ENCODE assay signal across 16 cellular contexts in genomic region chr20:51427625-51428291, GRCh38.
DNase-seq lines count a peak whose midpoint lies in the region; ATAC-seq, FAIRE-seq and TF ChIP-seq lines count a peak whose summit lies in the region.
"Had no signal": no experiment of that assay in that cellular context is flagged by ENCODE, and none has a peak within 500 bp of the region (broad histone marks: within the 10 kb centered on the region; RNA-seq: fewer than 3 reads in every experiment).

No MANE protein-coding gene starts in this region.

- no peak overlapping the region for H2BK15ac ChIP-seq in H1 (ENCODE audit: low read length)

- peaks cover 30 to 75% of the 10 kb centered on the region in 2 donors for H3K36me3 Mint-ChIP-seq in CD4-positive, alpha-beta memory T cell
- no peaks in the 10 kb centered on the region for H3K36me3 Mint-ChIP-seq in neural crest cell (ENCODE audit: low read depth)

- H4K5ac ChIP-seq in H1 (ENCODE audit: insufficient read length, low read depth, low read length): no peak overlapping the region

- H3K79me2 ChIP-seq in H1 (ENCODE audit: control insufficient read depth in 1 of 2, insufficient read depth in 2 of 2, low read length in 2 of 2): no peaks in the 10 kb centered on the region

- ATAC-seq in HG02973 (IDR thresholded peaks at IDR 0.05; ENCODE audit: unreplicated experiment): no peak
- ATAC-seq: foreskin keratinocyte had no signal

- no peak overlapping the region for H3K27ac ChIP-seq in CD4-positive, alpha-beta memory T cell (ENCODE audit: low read depth, low read length)
- no peak overlapping the region for H3K27ac ChIP-seq in H1 (ENCODE audit: low read depth, low read length)
- H3K27ac ChIP-seq in ovary: no peak overlapping the region
- H3K27ac ChIP-seq: foreskin keratinocyte had no signal

- no peak overlapping the region for H3K4ac ChIP-seq in H1 (replicated peaks; ENCODE audit: insufficient read length, low read depth, low read length)

- peaks cover 0 to 3% (median 0%) of the 10 kb centered on the region in 8 donors for H3K9me3 Mint-ChIP-seq in CD4-positive, alpha-beta memory T cell
- no peaks in the 10 kb centered on the region for H3K9me3 Mint-ChIP-seq in neural crest cell

- peaks cover 45% of the 10 kb centered on the region for H3K36me3 ChIP-seq in CD4-positive, alpha-beta memory T cell (ENCODE audit: insufficient read depth, low read length)
- no peaks in the 10 kb centered on the region for H3K36me3 ChIP-seq in H1 (ENCODE audit: control insufficient read depth in 2 of 4, insufficient read depth in 4 of 4, low read length in 3 of 4)
- no peaks in the 10 kb centered on the region for H3K36me3 ChIP-seq in ovary

- no peak for DNase-seq in CD4-positive, alpha-beta memory T cell
- DNase-seq in HTR-8/SVneo (ENCODE audit: insufficient read length, low spot score) (no peak), H1 (ENCODE audit: low read depth in 1 of 2, low spot score in 2 of 2) (no peak), neural crest cell (ENCODE audit: low read depth, low spot score) (no peak), T1000 (lab: John Stamatoyannopoulos, UW) (no peak), ovary (no peak), SW480 (ENCODE audit: low spot score) (no peak)
- DNase-seq: foreskin keratinocyte; MV-4-11; NK-92 treated with Interleukin-12 subunit alpha and Interleukin-12 subunit beta, amount 100 ng/mL, for 24 hours; SHP77; stimulated activated CD4-positive, alpha-beta T cell treated with anti-CD3 and anti-CD28 coated beads, Interleukin-4, amount 100 ng/mL, for 4 hours; stimulated activated naive CD4-positive, alpha-beta T cell had no signal

- no peak overlapping the region for H4K91ac ChIP-seq in H1 (replicated peaks; ENCODE audit: insufficient read length, low read length)

- peak overlapping the region in 2 of 8 donors; percentile 61 to 74 for H3K4me3 Mint-ChIP-seq in CD4-positive, alpha-beta memory T cell
- no peak overlapping the region for H3K4me3 Mint-ChIP-seq in neural crest cell

- no peak overlapping the region for H3K23ac ChIP-seq in H1 (ENCODE audit: insufficient read length)

- no peak overlapping the region for H3K18ac ChIP-seq in H1 (ENCODE audit: extremely low read depth, low read length)

- H3K4me2 ChIP-seq in H1 (ENCODE audit: insufficient read depth in 1 of 2, low read depth in 2 of 2, low read length in 2 of 2): no peak overlapping the region

- TF ChIP-seq POLR2A in H1 (IDR thresholded peaks at IDR 0.05; ENCODE audit: control extremely low read depth in 1 of 2, low read depth in 2 of 2, low read length in 2 of 2): no peak
- no peak for TF ChIP-seq POLR2A in ovary (IDR thresholded peaks at IDR 0.05)

- H4K8ac ChIP-seq in H1 (ENCODE audit: extremely low read depth, insufficient read depth, low read length): no peak overlapping the region

- no peak overlapping the region for H3K14ac ChIP-seq in H1 (ENCODE audit: insufficient read length)

- no peaks in the 10 kb centered on the region for H3K27me3 ChIP-seq in CD4-positive, alpha-beta memory T cell (ENCODE audit: insufficient read depth, low read length)
- no peaks in the 10 kb centered on the region; a peak in 1 of 7 replicates for H3K27me3 ChIP-seq in H1 (replicated peaks in 1 of 4; ENCODE audit: control insufficient read depth in 3 of 4, extremely low read depth in 1 of 4, insufficient read depth in 3 of 4, low read length in 3 of 4)
- no peaks in the 10 kb centered on the region for H3K27me3 ChIP-seq in ovary
- H3K27me3 ChIP-seq: right atrium auricular region had no signal

- H3K27me3 Mint-ChIP-seq in CD4-positive, alpha-beta memory T cell: no peaks in the 10 kb centered on the region
- no peaks in the 10 kb centered on the region for H3K27me3 Mint-ChIP-seq in neural crest cell (ENCODE audit: low read depth)

- H3K4me1 Mint-ChIP-seq in CD4-positive, alpha-beta memory T cell: peaks cover 53 to 90% (median 71%) of the 10 kb centered on the region in 4 donors
- peaks cover 53% of the 10 kb centered on the region for H3K4me1 Mint-ChIP-seq in neural crest cell

- H3K4me3 ChIP-seq in CD4-positive, alpha-beta memory T cell (ENCODE audit: low read length in 2 of 2): no peak overlapping the region
- H3K4me3 ChIP-seq in H1 (ENCODE audit: extremely low read depth in 1 of 4, insufficient read depth in 2 of 4, low read depth in 3 of 4, low read length in 4 of 4) (no peak overlapping the region), ovary (no peak overlapping the region)
- H3K4me3 ChIP-seq: right atrium auricular region had no signal

- H3K23me2 ChIP-seq in H1 (ENCODE audit: low read depth, low read length): no peaks in the 10 kb centered on the region; the same call in 1 of the 2 replicates

- POLR2A ChIA-PET in CD4-positive, alpha-beta memory T cell (lab: Charles Lee; ENCODE audit: partially characterized antibody): interaction anchor here (0.9 to 6.8 kb wide), 3 partner anchors 10 to 29 kb away, joined by 3 to 46 read pairs (median 12); no protein-coding TSS in a partner anchor
- POLR2A ChIA-PET in H1 (lab: Charles Lee; ENCODE audit: partially characterized antibody): no interaction called here

- no peaks in the 10 kb centered on the region for H4K20me1 ChIP-seq in H1 (replicated peaks in 1 of 2; ENCODE audit: control insufficient read depth in 1 of 2, insufficient read depth in 2 of 2, low read length in 2 of 2)

- peak; percentile 83 for FAIRE-seq in HTR-8/SVneo (lab: Jason Lieb, UNC)
- no peak for FAIRE-seq in H1 (lab: Jason Lieb, UNC)
- FAIRE-seq: GM12892 had no signal

- H2BK20ac ChIP-seq in H1 (ENCODE audit: low read length): 0 out of 2 replicates have a peak overlapping the region, but pooled peaks have one; percentile 48

- CTCF ChIA-PET in CD4-positive, alpha-beta memory T cell (lab: Charles Lee; ENCODE audit: partially characterized antibody): interaction anchor here (1.0 to 1.1 kb wide), 2 partner anchors 10 to 42 kb away, joined by 4 read pairs; no protein-coding TSS in a partner anchor
- CTCF ChIA-PET in H1 (lab: Charles Lee; ENCODE audit: partially characterized antibody): interaction anchor here (0.6 to 1.0 kb wide), 3 partner anchors 24 to 109 kb away, joined by 3 read pairs; no protein-coding TSS in a partner anchor

- intact Hi-C loops in CD4-positive, alpha-beta memory T cell (cut with micrococcal nuclease): loop anchor here (5.0 kb wide), 1 partner anchor 115 kb away; the partner anchor contains the start of gene NFATC2
- intact Hi-C loops in ovary (cut with DNase I): no loop called here

- TF ChIP-seq EP300 in H1 (IDR thresholded peaks at IDR 0.05; ENCODE audit: borderline replicate concordance in 1 of 2, low read depth in 2 of 2, low read length in 2 of 2): no peak
- no peak for TF ChIP-seq EP300 in ovary (IDR thresholded peaks at IDR 0.05)

- H3K9me3 ChIP-seq in CD4-positive, alpha-beta memory T cell (ENCODE audit: control insufficient read depth in 1 of 2, low read length in 2 of 2): no peaks in the 10 kb centered on the region
- H3K9me3 ChIP-seq in H1 (ENCODE audit: insufficient read depth in 2 of 2, low read depth in 1 of 2, low read length in 1 of 2) (no peaks in the 10 kb centered on the region), ovary (no peaks in the 10 kb centered on the region)
- H3K9me3 ChIP-seq: right atrium auricular region had no signal

- peaks cover 90% of the 10 kb centered on the region for H3K4me1 ChIP-seq in CD4-positive, alpha-beta memory T cell (ENCODE audit: insufficient read depth, low read length)
- peaks cover 8 to 20% (median 11%) of the 10 kb centered on the region in 4 experiments for H3K4me1 ChIP-seq in H1 (replicated peaks in 1 of 4; ENCODE audit: control insufficient read depth in 3 of 4, insufficient read depth in 4 of 4, low read length in 3 of 4)
- H3K4me1 ChIP-seq in ovary (ENCODE audit: insufficient read depth): peaks cover 9% of the 10 kb centered on the region
- H3K4me1 ChIP-seq: foreskin keratinocyte had no signal

- no peak for TF ChIP-seq CTCF in H1 (IDR thresholded peaks at IDR 0.05; ENCODE audit: control extremely low read depth in 1 of 3, insufficient read depth in 1 of 3, low read depth in 1 of 3, low read length in 3 of 3)
- no peak for TF ChIP-seq CTCF in neural crest cell (conservative IDR thresholded peaks at IDR 0.05)
- no peak for TF ChIP-seq CTCF in ovary (IDR thresholded peaks at IDR 0.05)

- H3K79me1 ChIP-seq in H1 (ENCODE audit: low read depth, low read length): no peaks in the 10 kb centered on the region

- H3K56ac ChIP-seq in H1 (replicated peaks; ENCODE audit: insufficient read length, low read depth, low read length): no peak overlapping the region

- peak overlapping the region; percentile 72; the same call in 1 of the 2 replicates for H2AK5ac ChIP-seq in H1 (ENCODE audit: low read depth, low read length)

- H2BK5ac ChIP-seq in H1 (ENCODE audit: low read depth, low read length): no peak overlapping the region

- WGBS in H1 (ENCODE audit: extremely low coverage in 1 of 2, insufficient coverage in 1 of 2, insufficient read length in 1 of 2, insufficient replicate concordance in 2 of 2, low coverage in 1 of 2, low lambda C conversion rate in 2 of 2, missing lambda C conversion rate in 1 of 2), 2 experiments: 79% methylated on average over 15 of the region's 15 CpGs; no CpG with 5 or more reads in 1 of the 2 experiments
- 70 to 77% (median 75%) methylated on average over 15 of the region's 15 CpGs for WGBS in ovary, 3 donors

- no peak for TF ChIP-seq RAD21 in H1 (IDR thresholded peaks at IDR 0.05 in 1 of 2, conservative IDR thresholded peaks at IDR 0.05 in 1 of 2; ENCODE audit: low read depth in 2 of 2, low read length in 2 of 2)

- H3K9ac ChIP-seq in H1 (replicated peaks in 1 of 4; ENCODE audit: extremely low read depth in 1 of 4, low read depth in 3 of 4, low read length in 3 of 4): no peak overlapping the region

- H2BK120ac ChIP-seq in H1 (replicated peaks; ENCODE audit: low read depth, low read length): no peak overlapping the region

- no peak overlapping the region for H2AFZ ChIP-seq in H1 (ENCODE audit: low read length)

- no peak overlapping the region for H2BK12ac ChIP-seq in H1 (ENCODE audit: low read depth, low read length)

- H3K27ac Mint-ChIP-seq in CD4-positive, alpha-beta memory T cell: peak overlapping the region; percentile 6 to 94 (median 75)
- H3K27ac Mint-ChIP-seq in neural crest cell (ENCODE audit: unreplicated experiment): peak overlapping the region; percentile 0

TF ChIP-seq in H1, 55 proteins besides CTCF, POLR2A, EP300 and RAD21 (continues in another document):
- no peak for TF ChIP-seq SUZ12 (IDR thresholded peaks at IDR 0.05; ENCODE audit: low read length)
- no peak for TF ChIP-seq USF2 (IDR thresholded peaks at IDR 0.05; ENCODE audit: low read length)
- TF ChIP-seq RFX5 (IDR thresholded peaks at IDR 0.05; ENCODE audit: borderline replicate concordance, low read depth, low read length): no peak
- no peak for TF ChIP-seq SP2 (IDR thresholded peaks at IDR 0.05; ENCODE audit: low read length)
- no peak for TF ChIP-seq ASH2L (IDR thresholded peaks at IDR 0.05; ENCODE audit: low read length)
- TF ChIP-seq SP4 (IDR thresholded peaks at IDR 0.05; ENCODE audit: low read length): no peak
